11 cellular contexts compared by ENCODE assay signal in the genomic region with DNA sequence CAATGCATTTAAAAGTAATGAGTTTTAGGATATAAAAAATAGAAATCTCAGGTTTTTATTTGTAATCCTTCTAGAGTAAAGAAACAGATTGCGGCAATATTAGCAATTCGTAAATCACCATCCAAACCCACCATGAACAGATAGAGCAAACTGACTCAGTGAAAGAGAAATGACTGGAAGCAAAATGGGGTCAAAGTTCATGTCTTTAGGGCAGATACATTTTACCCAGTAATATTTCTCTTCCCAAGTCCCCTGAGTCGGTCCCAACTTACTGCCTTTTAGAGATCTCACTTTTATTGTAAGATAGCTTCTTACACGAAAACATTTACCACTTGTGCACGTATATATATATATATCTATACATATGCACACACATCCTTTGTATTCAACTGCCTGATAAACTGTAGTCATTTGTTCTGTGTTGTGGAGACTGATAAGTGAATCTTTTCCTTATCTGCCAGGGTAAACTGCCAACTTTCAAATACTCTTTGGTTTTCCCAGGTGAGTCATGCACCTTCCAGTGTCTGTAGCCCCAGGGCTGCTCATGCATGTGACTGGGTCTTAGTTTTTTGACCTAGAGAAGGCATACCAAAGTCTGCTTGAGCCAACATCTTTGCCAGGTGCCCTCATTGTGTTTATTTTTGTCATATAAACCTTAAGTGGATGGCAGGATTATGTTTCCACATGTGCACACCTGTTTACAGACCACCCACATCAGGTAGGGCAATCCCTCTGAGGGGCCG. TPM values are rescaled to one million over a fixed set of nuclear protein-coding genes. Genes with fewer than 3 reads are reported as not detected.
DNase-seq lines count a peak whose midpoint lies in the region; ATAC-seq and TF ChIP-seq lines count a peak whose summit lies in the region.
"Had no signal": no experiment of that assay in that cellular context is flagged by ENCODE, and none has a peak within 500 bp of the region (broad histone marks: within the 10 kb centered on the region; RNA-seq: fewer than 3 reads in every experiment).

No MANE protein-coding gene starts in this region.

- intact Hi-C loops in prostate gland (cut with DNase I): no loop called here

- H3K27ac ChIP-seq in prostate gland: no peak overlapping the region
- H3K27ac ChIP-seq: ovary had no signal

- no peak for TF ChIP-seq POLR2A in prostate gland (IDR thresholded peaks at IDR 0.05)

- WGBS in prostate gland: 44% methylated on average over 6 of the region's 6 CpGs

- H3K9me3 ChIP-seq in prostate gland: no peaks in the 10 kb centered on the region
- H3K9me3 ChIP-seq: ovary had no signal

- H3K4me1 ChIP-seq in prostate gland (replicated peaks): no peaks in the 10 kb centered on the region

- no peak for TF ChIP-seq CTCF in choroid plexus epithelial cell (conservative IDR thresholded peaks at IDR 0.05; ENCODE audit: low read depth, low read length)
- no peak for TF ChIP-seq CTCF in prostate gland (IDR thresholded peaks at IDR 0.05)

- H3K4me3 ChIP-seq in choroid plexus epithelial cell (ENCODE audit: low read depth, low read length): no peak overlapping the region
- H3K4me3 ChIP-seq in prostate gland: no peak overlapping the region
- H3K4me3 ChIP-seq: ovary had no signal

- DNase-seq in EL (peak; percentile 34), NCI-H1105 treated with DMSO at 0.1 percent for 48 hours (lab: John Stamatoyannopoulos, UW) (peak; percentile 75), choroid plexus epithelial cell (ENCODE audit: low read depth) (peak; percentile 6), prostate gland (ENCODE audit: low spot score) (peak; percentile 43), UCSD-AML1 (lab: John Stamatoyannopoulos, UW; ENCODE audit: unreplicated experiment) (no peak)
- DNase-seq: activated CD4-positive, alpha-beta memory T cell treated with anti-CD3 and anti-CD28 coated beads for 36 hours; ovary; stimulated activated naive CD8-positive, alpha-beta T cell treated with anti-CD3 and anti-CD28 coated beads, Interleukin-15, Interleukin-2, amounts not matched to agents 100 U/mL and 50 U/mL, for 24 hours had no signal

- H3K27me3 ChIP-seq in prostate gland (replicated peaks; ENCODE audit: insufficient read depth): no peaks in the 10 kb centered on the region
- H3K27me3 ChIP-seq: ovary had no signal

- no peaks in the 10 kb centered on the region for H3K36me3 ChIP-seq in prostate gland
- H3K36me3 ChIP-seq: ovary had no signal

- ATAC-seq in HG03565 (IDR thresholded peaks at IDR 0.05; ENCODE audit: unreplicated experiment) (no peak), HG03175 (IDR thresholded peaks at IDR 0.05; ENCODE audit: unreplicated experiment) (no peak)
- ATAC-seq: stimulated activated naive CD8-positive, alpha-beta T cell treated with anti-CD3 and anti-CD28 coated beads, Interleukin-15, Interleukin-2, amounts not matched to agents 100 U/mL and 50 U/mL, for 24 hours had no signal

RNA-seq across cellular contexts. Expression of a gene that starts 7.8 kb away (rescaled TPM):
- 10 to 100 TPM in 1 of 2 donors, 1 to 10 TPM in 1; 1.8 to 21.2 TPM for total RNA-seq in prostate gland
- total RNA-seq: LHCN-M2 had no signal
